9 cellular contexts compared by ENCODE assay signal in the genomic region with DNA sequence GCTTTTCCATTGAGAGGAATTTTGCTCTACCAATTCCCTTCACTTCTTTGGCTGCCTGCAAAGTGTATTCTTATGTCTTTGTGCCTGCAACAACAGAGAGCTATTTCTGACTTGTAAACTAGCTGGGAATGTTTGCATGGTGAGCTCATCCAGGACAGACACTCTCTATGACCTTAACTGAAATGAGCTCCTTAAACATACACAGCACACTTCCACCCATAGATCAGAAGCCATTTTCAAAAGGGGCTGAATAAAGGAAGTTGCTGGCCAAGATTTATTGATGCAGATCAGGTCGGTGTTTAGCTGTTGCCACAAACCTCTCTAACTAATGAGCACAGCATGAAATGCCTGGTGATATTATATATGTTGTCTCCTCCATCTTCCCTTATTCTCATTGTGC.
DNase-seq lines count a peak whose midpoint lies in the region; ATAC-seq lines count a peak whose summit lies in the region.
"Had no signal": no experiment of that assay in that cellular context is flagged by ENCODE, and none has a peak within 500 bp of the region (broad histone marks: within the 10 kb centered on the region; RNA-seq: fewer than 3 reads in every experiment).

No MANE protein-coding gene starts in this region.

- peak overlapping the region; percentile 58; the same call in 1 of the 2 replicates for H3K9ac ChIP-seq in HUES48 (ENCODE audit: low read depth, low read length)

- H3K9me3 ChIP-seq in HUES48 (ENCODE audit: control insufficient read depth, insufficient read depth, low read length) = no peaks in the 10 kb centered on the region
- H3K9me3 ChIP-seq: lower lobe of right lung had no signal

- H3K27ac ChIP-seq in HUES48 (ENCODE audit: low read depth, low read length) = peak overlapping the region; percentile 97
- H3K27ac ChIP-seq: lower lobe of right lung had no signal

- ATAC-seq in GM18861 (IDR thresholded peaks at IDR 0.05; ENCODE audit: unreplicated experiment) (no peak), HG03196 (IDR thresholded peaks at IDR 0.05; ENCODE audit: unreplicated experiment) (no peak)

- H3K4me3 ChIP-seq in HUES48 (ENCODE audit: low read depth, low read length) = no peak overlapping the region; the same call in 1 of the 2 replicates
- H3K4me3 ChIP-seq: lower lobe of right lung had no signal

- H3K4me1 ChIP-seq in HUES48 (ENCODE audit: control insufficient read depth, insufficient read depth, low read length) = peaks cover 40% of the 10 kb centered on the region

- no peaks in the 10 kb centered on the region for H3K36me3 ChIP-seq in HUES48 (ENCODE audit: control insufficient read depth, insufficient read depth, low read length)
- H3K36me3 ChIP-seq: lower lobe of right lung had no signal

- DNase-seq in T47D (ENCODE audit: low read depth in 1 of 2, low spot score in 1 of 2) (peak; percentile 44 to 97), islet precursor cell (peak; percentile 80), superior temporal gyrus (ENCODE audit: extremely low spot score) (peak; percentile 67)
- DNase-seq in activated naive CD4-positive, alpha-beta T cell (lab: John Stamatoyannopoulos, UW) = no peak
- DNase-seq: activated CD8-positive, alpha-beta memory T cell treated with anti-CD3 and anti-CD28 coated beads for 24 hours; lower lobe of right lung had no signal

- no peaks in the 10 kb centered on the region for H3K27me3 ChIP-seq in HUES48 (ENCODE audit: control insufficient read depth, insufficient read depth, low read length)

- in situ Hi-C loops in T47D (cut with HindIII; ENCODE audit: low pct_unique_long_range_greater_than_20kb, low sequenced_read_pairs) = no loop called here

Comparison
In these comparisons a context has a peak if more than half of its experiments do, and no peak if none do; other contexts are left out.
1. DNase-seq: peak in T47D (2 of 2), islet precursor cell (single experiment) and superior temporal gyrus (single experiment); none in activated naive CD4-positive, alpha-beta T cell (0 of 4).